Comparison of ENCODE assay signal across 6 cellular contexts in the genomic region with DNA sequence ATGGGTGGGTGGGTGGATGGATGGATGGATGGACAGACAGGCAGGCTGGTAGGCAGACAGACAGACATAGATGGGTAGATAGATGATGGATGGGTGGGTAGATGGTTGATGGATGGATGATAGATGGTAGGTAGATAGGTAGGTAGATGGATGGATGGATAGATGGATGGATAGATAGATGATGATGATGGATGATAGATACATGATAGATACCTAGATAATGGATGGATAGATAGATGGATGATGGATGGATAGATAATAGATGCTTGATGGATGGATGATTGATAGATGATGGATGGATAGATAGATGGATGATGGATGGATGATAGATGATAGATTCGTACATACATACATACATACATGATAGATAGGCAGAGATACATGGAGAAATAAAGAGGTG.
"Had no signal": no experiment of that assay in that cellular context is flagged by ENCODE, and none has a peak within 500 bp of the region (broad histone marks: within the 10 kb centered on the region; RNA-seq: fewer than 3 reads in every experiment).

No MANE protein-coding gene starts in this region.

- H3K4me2 ChIP-seq: GM23338 had no signal

- H3K4me3 ChIP-seq: GM23338, K562 had no signal

- H3K27ac Mint-ChIP-seq: GM23338, H9 had no signal

- H2AFZ ChIP-seq: GM23338 had no signal

- H3K4me1 Mint-ChIP-seq: GM23338, H9 had no signal

- ATAC-seq: GM23338, K562 had no signal

- H3K4me3 Mint-ChIP-seq: GM23338, H9 had no signal

- DNase-seq: H9, HCEC 1CT, IMR-90, KG1 had no signal
